In genomic region chr2:46306320-46306719, GRCh38 we compare ENCODE assay signal across 9 cellular contexts. TPM values are rescaled to one million over a fixed set of nuclear protein-coding genes. Genes with fewer than 3 reads are reported as not detected.
A peak's percentile ranks its signal among the peaks of the same experiment; 100 is the strongest.
DNase-seq lines count a peak whose midpoint lies in the region; TF ChIP-seq lines count a peak whose summit lies in the region.
"Had no signal": no experiment of that assay in that cellular context is flagged by ENCODE, and none has a peak within 500 bp of the region (broad histone marks: within the 10 kb centered on the region; RNA-seq: fewer than 3 reads in every experiment).

No MANE protein-coding gene starts in this region.

- peaks cover 84% of the 10 kb centered on the region for H3K27me3 Mint-ChIP-seq in activated naive CD8-positive, alpha-beta T cell treated with anti-CD3 and anti-CD28 coated beads for 36 hours

- H2AFZ ChIP-seq in mesenchymal stem cell (ENCODE audit: low read depth, low read length), result no peak overlapping the region

- DNase-seq in Caki2 (ENCODE audit: low read depth), result peak; percentile 16
- DNase-seq in NCI-H1930 (lab: John Stamatoyannopoulos, UW), result peak; percentile 76 to 85
- DNase-seq in choroid plexus epithelial cell (ENCODE audit: low read depth), result peak; percentile 66
- peak; percentile 90 for DNase-seq in mesenchymal stem cell
- no peak for DNase-seq in HK-2 (ENCODE audit: unreplicated experiment)
- DNase-seq in T-helper 1 cell, result no peak
- no peak for DNase-seq in activated naive CD8-positive, alpha-beta T cell treated with anti-CD3 and anti-CD28 coated beads for 36 hours
- no peak for DNase-seq in dorsolateral prefrontal cortex
- DNase-seq: NK-92 treated with Interleukin-12 subunit alpha and Interleukin-12 subunit beta, amount 100 ng/mL, for 24 hours had no signal

- H3K18ac ChIP-seq in mesenchymal stem cell (ENCODE audit: low read depth in 1 of 2, low read length in 2 of 2), result peak overlapping the region in 1 of 2 experiments; percentile 68

- H3K4me3 ChIP-seq in choroid plexus epithelial cell (ENCODE audit: low read depth, low read length), result no peak overlapping the region
- H3K4me3 ChIP-seq in mesenchymal stem cell (ENCODE audit: insufficient read depth in 1 of 2, low read depth in 1 of 2, low read length in 2 of 2), result no peak overlapping the region
- H3K4me3 ChIP-seq in dorsolateral prefrontal cortex, result no peak overlapping the region

- no peaks in the 10 kb centered on the region for H3K9me3 Mint-ChIP-seq in activated naive CD8-positive, alpha-beta T cell treated with anti-CD3 and anti-CD28 coated beads for 36 hours

- H2BK15ac ChIP-seq in mesenchymal stem cell (ENCODE audit: low read depth, poor library complexity, severe bottlenecking), result no peak overlapping the region

- no peak overlapping the region for H3K23ac ChIP-seq in mesenchymal stem cell (ENCODE audit: low read length in 2 of 2)

- no peaks in the 10 kb centered on the region for H3K36me3 Mint-ChIP-seq in activated naive CD8-positive, alpha-beta T cell treated with anti-CD3 and anti-CD28 coated beads for 36 hours

- no peak overlapping the region for H3K14ac ChIP-seq in mesenchymal stem cell (ENCODE audit: low read length in 2 of 2)

- no peak for TF ChIP-seq CTCF in choroid plexus epithelial cell (conservative IDR thresholded peaks at IDR 0.05; ENCODE audit: low read depth, low read length)
- TF ChIP-seq CTCF in dorsolateral prefrontal cortex (IDR thresholded peaks at IDR 0.05 in 54 of 56, conservative IDR thresholded peaks at IDR 0.05 in 2 of 56; ENCODE audit: low read depth in 1 of 56, partially characterized antibody in 56 of 56), result no peak

- H2AK5ac ChIP-seq in mesenchymal stem cell (ENCODE audit: low read length, severe bottlenecking), result no peak overlapping the region

- H3K9ac ChIP-seq in mesenchymal stem cell (ENCODE audit: low read length), result no peak overlapping the region

- in situ Hi-C loops in Caki2 (cut with HindIII; ENCODE audit: low pct_unique_long_range_greater_than_20kb, low sequenced_read_pairs), result no loop called here

- H3K79me1 ChIP-seq in mesenchymal stem cell (replicated peaks; ENCODE audit: low read length, poor library complexity, severe bottlenecking), result peaks cover 18% of the 10 kb centered on the region

- no peaks in the 10 kb centered on the region for H3K4me1 ChIP-seq in mesenchymal stem cell (ENCODE audit: control insufficient read depth, insufficient read depth, low read depth, low read length)

- peak overlapping the region; percentile 55 for H4K91ac ChIP-seq in mesenchymal stem cell (ENCODE audit: low read length)

- H3K4me1 Mint-ChIP-seq in activated naive CD8-positive, alpha-beta T cell treated with anti-CD3 and anti-CD28 coated beads for 36 hours, result peaks cover 20% of the 10 kb centered on the region

- no peak overlapping the region for H3K27ac Mint-ChIP-seq in activated naive CD8-positive, alpha-beta T cell treated with anti-CD3 and anti-CD28 coated beads for 36 hours

- no peak overlapping the region for H3K4me2 ChIP-seq in mesenchymal stem cell (ENCODE audit: low read length, poor library complexity, severe bottlenecking)

- H4K8ac ChIP-seq in mesenchymal stem cell (ENCODE audit: low read length), result no peak overlapping the region

- H3K27me3 ChIP-seq in mesenchymal stem cell (ENCODE audit: control insufficient read depth in 1 of 2, insufficient read depth in 1 of 2, low read length in 2 of 2) (no peaks in the 10 kb centered on the region), dorsolateral prefrontal cortex (peaks cover 0 to 22% (median 0%) of the 10 kb centered on the region in 45 donors)

- H2BK120ac ChIP-seq in mesenchymal stem cell (ENCODE audit: low read depth, low read length), result no peak overlapping the region

- no peaks in the 10 kb centered on the region for H3K9me3 ChIP-seq in mesenchymal stem cell (ENCODE audit: control insufficient read depth, low read length)

- no peak overlapping the region for H2BK5ac ChIP-seq in mesenchymal stem cell (ENCODE audit: low read depth, low read length, poor library complexity, severe bottlenecking)

- no peak overlapping the region for H3K4me3 Mint-ChIP-seq in activated naive CD8-positive, alpha-beta T cell treated with anti-CD3 and anti-CD28 coated beads for 36 hours

- WGBS in mesenchymal stem cell, result 17% methylated on average over 2 of the region's 2 CpGs

- peak overlapping the region; percentile 64 to 68 for H2BK12ac ChIP-seq in mesenchymal stem cell (ENCODE audit: low read length in 2 of 2)

- no peak overlapping the region for H3K4ac ChIP-seq in mesenchymal stem cell (ENCODE audit: low read depth in 1 of 2, low read length in 2 of 2)

- intact Hi-C loops in dorsolateral prefrontal cortex (cut with DNase I), result no loop called here

- H3K36me3 ChIP-seq in mesenchymal stem cell (ENCODE audit: control insufficient read depth in 1 of 2, insufficient read depth in 2 of 2, low read depth in 1 of 2, low read length in 2 of 2), result peaks cover 0 to 3% of the 10 kb centered on the region in 2 experiments

- no peak overlapping the region for H3K27ac ChIP-seq in mesenchymal stem cell (ENCODE audit: low read length, poor library complexity, severe bottlenecking)
- H3K27ac ChIP-seq in dorsolateral prefrontal cortex, result peak overlapping the region in 16 of 59 donors; percentile 12 to 91 (median 36)

RNA-seq across cellular contexts. Expression of gene EPAS1, which starts 9.1 kb away (rescaled TPM):
- 3.7 and 4.0 TPM in 2 replicates for total RNA-seq in Caki2 (2014; rRNA removed; shearing (Covaris generic); ENCODE audit: low replicate concordance)
- polyA plus RNA-seq in mesenchymal stem cell (2013, experiment 1 of 2), result 237 TPM
- 244 TPM for polyA plus RNA-seq in mesenchymal stem cell (2013, experiment 2 of 2)
- 1 to 10 TPM in 1 of 2 experiments, under 1 TPM in 1; 0.78 to 1.5 TPM for total RNA-seq in activated naive CD8-positive, alpha-beta T cell treated with anti-CD3 and anti-CD28 coated beads for 36 hours
- total RNA-seq in dorsolateral prefrontal cortex, result 100 to 1,000 TPM in 100 of 120 experiments, 10 to 100 TPM in 20; 63.6 to 481 (median 129) TPM

Comparison
In these comparisons a context has a peak if more than half of its experiments do, and no peak if none do; other contexts are left out.
1. DNase-seq: peak in Caki2 (single experiment), NCI-H1930 (2 of 2), choroid plexus epithelial cell (single experiment) and mesenchymal stem cell (single experiment); none in HK-2 (single experiment), T-helper 1 cell (0 of 5), activated naive CD8-positive, alpha-beta T cell treated with anti-CD3 and anti-CD28 coated beads for 36 hours (single experiment) and dorsolateral prefrontal cortex (0 of 10).
2. RNA of gene EPAS1, which starts 9.1 kb away (total RNA-seq): 63.6 to 481 TPM in dorsolateral prefrontal cortex; 3.7 to 4.0 TPM in Caki2 and 0.78 to 1.5 TPM in activated naive CD8-positive, alpha-beta T cell treated with anti-CD3 and anti-CD28 coated beads for 36 hours; every median in the first group is over 10 times any median in the second.